In genomic region chr11:3609416-3610265, GRCh38 we compare ENCODE assay signal across 8 cellular contexts. TPM values are rescaled to one million over a fixed set of nuclear protein-coding genes. Genes with fewer than 3 reads are reported as not detected.
DNase-seq lines count a peak whose midpoint lies in the region; ATAC-seq, FAIRE-seq and TF ChIP-seq lines count a peak whose summit lies in the region.

No MANE protein-coding gene starts in this region.

- TF ChIP-seq POLR2A in A549 (IDR thresholded peaks at IDR 0.05; ENCODE audit: low read length) (no peak), suprapubic skin (IDR thresholded peaks at IDR 0.05) (no peak)

- no peak for FAIRE-seq in A549 (lab: Jason Lieb, UNC)

- H3K9ac ChIP-seq in adipocyte (ENCODE audit: low read length) = no peak overlapping the region

- ATAC-seq in A549 (peak; percentile 52 to 89; a peak in 4 of 6 replicates), HG02981 (IDR thresholded peaks at IDR 0.05; ENCODE audit: unreplicated experiment) (no peak)

- POLR2A ChIA-PET in A549 (lab: Yijun Ruan, JAX) = interaction anchor here (1.3 kb wide), 1 partner anchor 188 kb away, joined by 3 read pairs; the partner anchor contains the start of gene NUP98

- peak; percentile 76 to 88 for TF ChIP-seq RAD21 in A549 (conservative IDR thresholded peaks at IDR 0.05 in 1 of 2, IDR thresholded peaks at IDR 0.05 in 1 of 2)

- DNase-seq in A549 (ENCODE audit: low read depth in 1 of 2, low spot score in 1 of 2) = peak; percentile 47
- peak; percentile 57 for DNase-seq in EL
- DNase-seq in NCI-H1694 treated with DMSO at 0.1 percent for 48 hours (lab: John Stamatoyannopoulos, UW) = peak; percentile 16
- peak; percentile 75 for DNase-seq in adipocyte (ENCODE audit: low read depth)
- DNase-seq in inferior parietal cortex (ENCODE audit: extremely low spot score) = peak; percentile 63
- DNase-seq in suprapubic skin (ENCODE audit: low spot score in 2 of 2) = no peak
- DNase-seq in posterior cingulate gyrus = no peak

- TF ChIP-seq CTCF in A549 (IDR thresholded peaks at IDR 0.05) (peak; percentile 89), suprapubic skin (IDR thresholded peaks at IDR 0.05) (peak; percentile 48 to 78)

- H3K27me3 ChIP-seq in adipocyte (replicated peaks; ENCODE audit: control insufficient read depth, insufficient read depth, low read length) = peaks cover 4% of the 10 kb centered on the region
- no peaks in the 10 kb centered on the region for H3K27me3 ChIP-seq in suprapubic skin

- H3K4me2 ChIP-seq in A549 = no peak overlapping the region

- H3K4me1 ChIP-seq in A549 (no peaks in the 10 kb centered on the region), adipocyte (ENCODE audit: control insufficient read depth, insufficient read depth, low read length) (no peaks in the 10 kb centered on the region), suprapubic skin (peaks cover 8% of the 10 kb centered on the region)

- WGBS in A549 (ENCODE audit: missing lambda C conversion rate) = 39% methylated on average over 7 of the region's 7 CpGs
- whole genome bisulfite sequencing in suprapubic skin = 57% methylated on average over 7 of the region's 7 CpGs

- TF ChIP-seq EP300 in A549 (IDR thresholded peaks at IDR 0.05) = no peak
- no peak for TF ChIP-seq EP300 in suprapubic skin (IDR thresholded peaks at IDR 0.05)

- no peak overlapping the region for H3K27ac ChIP-seq in A549
- no peak overlapping the region for H3K27ac ChIP-seq in suprapubic skin

- CTCF ChIA-PET in A549 (lab: Yijun Ruan, JAX) = interaction anchor here (0.5 to 2.1 kb wide), 9 partner anchors 9 to 245 kb away, joined by 3 to 9 read pairs (median 3); no protein-coding TSS in a partner anchor

- intact Hi-C loops in posterior cingulate gyrus (cut with DNase I) = no loop called here

- H3K4me3 ChIP-seq in A549 (no peak overlapping the region), adipocyte (ENCODE audit: low read length) (no peak overlapping the region), suprapubic skin (no peak overlapping the region)

- H3K9me3 ChIP-seq in A549 = no peaks in the 10 kb centered on the region
- H3K9me3 ChIP-seq in adipocyte (ENCODE audit: control insufficient read depth, low read length) = peaks cover 5% of the 10 kb centered on the region
- no peaks in the 10 kb centered on the region for H3K9me3 ChIP-seq in suprapubic skin

- H3K36me3 ChIP-seq in adipocyte (ENCODE audit: control insufficient read depth, insufficient read depth, low read length, severe bottlenecking) = no peaks in the 10 kb centered on the region
- H3K36me3 ChIP-seq in suprapubic skin = no peaks in the 10 kb centered on the region

TF ChIP-seq in A549, 52 proteins besides CTCF, POLR2A, EP300 and RAD21:
- no peak for TF ChIP-seq KDM1A (IDR thresholded peaks at IDR 0.05; ENCODE audit: low read depth)
- TF ChIP-seq SMC3 (IDR thresholded peaks at IDR 0.05) = peak; percentile 81

RNA-seq across cellular contexts. Expression of gene ART5, which starts 32.2 kb away (rescaled TPM):
- polyA plus RNA-seq in A549 (2011; rRNA removed) = 0.08 and 0.12 TPM in 2 replicates
- 0.11 and 0.12 TPM in 2 replicates for polyA plus RNA-seq in A549 (2012; cell fraction: cytosol; rRNA removed)
- polyA plus RNA-seq in A549 (2012; cell fraction: nucleus; rRNA removed) = 0.12 and 0.20 TPM in 2 replicates
- 0.22 to 0.30 TPM in 2 of 3 replicates, not detected in the other for polyA plus RNA-seq in A549 (2017; fragmentation: RNase III; extraction: RNeasy Plus Mini Kit Qiagen cat#74134 plus additional on column Dnase treatment)
- polyA minus RNA-seq in A549 (2011; rRNA and poly(A)+ RNA removed) = not detected in 2 replicates
- not detected for total RNA-seq in suprapubic skin

RNA-seq across cellular contexts. Expression of gene ART1, which starts 35.3 kb away (rescaled TPM):
- polyA plus RNA-seq in A549 (2011; rRNA removed) = not detected in 2 replicates
- not detected in 2 replicates for polyA plus RNA-seq in A549 (2012; cell fraction: cytosol; rRNA removed)
- not detected in 2 replicates for polyA plus RNA-seq in A549 (2012; cell fraction: nucleus; rRNA removed)
- not detected in 3 replicates for polyA plus RNA-seq in A549 (2017; fragmentation: RNase III; extraction: RNeasy Plus Mini Kit Qiagen cat#74134 plus additional on column Dnase treatment)
- polyA minus RNA-seq in A549 (2011; rRNA and poly(A)+ RNA removed) = not detected in 2 replicates
- total RNA-seq in suprapubic skin = not detected

Comparison
In these comparisons a context has a peak if more than half of its experiments do, and no peak if none do; other contexts are left out.
1. DNase-seq: peak in A549 (2 of 2), EL (single experiment), NCI-H1694 treated with DMSO at 0.1 percent for 48 hours (single experiment), adipocyte (single experiment) and inferior parietal cortex (single experiment); none in suprapubic skin (0 of 2) and posterior cingulate gyrus (0 of 10).